Comparison of ENCODE assay signal across 9 cellular contexts in the genomic region with DNA sequence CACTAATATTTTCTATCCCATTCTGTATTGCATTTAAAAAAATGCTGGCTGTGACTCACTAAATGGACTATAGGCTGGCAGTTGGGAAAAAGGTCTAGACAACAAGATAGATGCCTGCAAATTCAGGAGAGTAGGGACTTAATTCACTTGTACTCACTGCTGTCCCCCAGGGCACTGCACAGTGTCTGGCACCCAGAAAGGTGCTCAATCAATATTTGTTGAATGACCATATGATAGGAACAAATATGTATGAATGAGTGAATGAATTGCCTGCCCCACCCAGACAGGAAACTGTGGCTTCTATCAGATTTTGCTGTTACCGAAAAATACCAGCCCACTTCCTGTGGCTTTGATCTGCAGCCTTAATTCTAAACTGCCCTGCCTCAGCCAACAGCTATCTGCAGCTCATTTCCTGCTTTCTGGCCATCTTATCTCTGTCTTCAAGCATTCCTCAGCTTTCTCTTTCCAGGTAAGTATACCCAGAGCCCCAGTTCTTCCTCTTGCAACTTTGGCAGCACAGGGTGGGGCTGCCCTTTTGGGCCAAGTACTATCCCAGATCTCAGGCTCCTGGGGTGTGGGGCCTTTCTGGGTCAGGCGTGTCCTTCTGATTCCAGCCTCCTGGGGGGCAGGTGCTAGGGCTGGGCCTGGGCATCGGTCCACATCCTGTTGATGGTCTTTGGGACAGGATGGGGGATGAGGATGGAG. TPM values are rescaled to one million over a fixed set of nuclear protein-coding genes. Genes with fewer than 3 reads are reported as not detected.
A peak's percentile ranks its signal among the peaks of the same experiment; 100 is the strongest.
DNase-seq lines count a peak whose midpoint lies in the region.
"Had no signal": no experiment of that assay in that cellular context is flagged by ENCODE, and none has a peak within 500 bp of the region (broad histone marks: within the 10 kb centered on the region; RNA-seq: fewer than 3 reads in every experiment).

No MANE protein-coding gene starts in this region.

- H3K27ac ChIP-seq in effector memory CD4-positive, alpha-beta T cell (ENCODE audit: insufficient read depth, low read length, poor library complexity, severe bottlenecking), result peak overlapping the region; percentile 10
- H3K27ac ChIP-seq: thoracic aorta had no signal

- DNase-seq in HT1080 (ENCODE audit: low read depth) (peak; percentile 96), UCSD-AML1 (lab: John Stamatoyannopoulos, UW; ENCODE audit: unreplicated experiment) (peak; percentile 40), COLO668 (lab: John Stamatoyannopoulos, UW; ENCODE audit: unreplicated experiment) (no peak), SHP77 treated with DMSO at 0.1 percent for 48 hours (lab: John Stamatoyannopoulos, UW) (no peak), cerebellar nuclear complex (lab: John Stamatoyannopoulos, UW) (no peak)
- DNase-seq in effector memory CD4-positive, alpha-beta T cell, result peak; percentile 63 to 73 (median 65)
- DNase-seq in stimulated activated CD8-positive, alpha-beta memory T cell treated with anti-CD3 and anti-CD28 coated beads, Interleukin-12 subunit alpha, Interleukin-12 subunit beta, amount 100 ng/mL, for 4 hours (ENCODE audit: low read depth), result peak; percentile 44

- peaks cover 48% of the 10 kb centered on the region for H3K4me1 ChIP-seq in effector memory CD4-positive, alpha-beta T cell (ENCODE audit: control insufficient read depth, insufficient read depth, low read length, poor library complexity, severe bottlenecking)

- H3K9me3 ChIP-seq in effector memory CD4-positive, alpha-beta T cell (ENCODE audit: control insufficient read depth, low read length), result no peaks in the 10 kb centered on the region
- H3K9me3 ChIP-seq: thoracic aorta had no signal

- no peaks in the 10 kb centered on the region for H3K27me3 ChIP-seq in effector memory CD4-positive, alpha-beta T cell (replicated peaks; ENCODE audit: control insufficient read depth, insufficient read depth, low read length, poor library complexity, severe bottlenecking)

- H3K36me3 ChIP-seq in effector memory CD4-positive, alpha-beta T cell (ENCODE audit: control insufficient read depth, insufficient read depth, low read length), result no peaks in the 10 kb centered on the region
- H3K36me3 ChIP-seq: thoracic aorta had no signal

- H3K4me3 ChIP-seq in GM08714 (ENCODE audit: low read length), result peak overlapping the region; percentile 5; the same call in 1 of the 2 replicates
- peak overlapping the region; percentile 45 for H3K4me3 ChIP-seq in effector memory CD4-positive, alpha-beta T cell (ENCODE audit: insufficient read depth, low read depth, low read length, poor library complexity, severe bottlenecking)
- H3K4me3 ChIP-seq: thoracic aorta had no signal

RNA-seq across cellular contexts. Expression of gene TNS4, which starts 15.3 kb away (rescaled TPM):
- total RNA-seq in HT1080 (2014; rRNA removed; shearing (Covaris generic)), result 0.10 and 0.95 TPM in 2 replicates
- 3.3 and 4.0 TPM in 2 replicates for polyA plus RNA-seq in HT1080 (2015; cell fraction: cytosol; rRNA removed)
- polyA plus RNA-seq in HT1080 (2015; cell fraction: nucleus; rRNA removed), result 6.1 and 12.7 TPM in 2 replicates

RNA-seq across cellular contexts. Expression of gene CCR7, which starts 48.5 kb away (rescaled TPM):
- 0.07 and 0.21 TPM in 2 replicates for total RNA-seq in HT1080 (2014; rRNA removed; shearing (Covaris generic))
- polyA plus RNA-seq in HT1080 (2015; cell fraction: cytosol; rRNA removed), result 0.08 TPM in 1 of 2 replicates, not detected in the other
- 0.28 and 0.35 TPM in 2 replicates for polyA plus RNA-seq in HT1080 (2015; cell fraction: nucleus; rRNA removed)
- total RNA-seq: thoracic aorta had no signal

Comparison
In these comparisons a context has a peak if more than half of its experiments do, and no peak if none do; other contexts are left out.
1. DNase-seq: peak in HT1080 (single experiment), UCSD-AML1 (single experiment), effector memory CD4-positive, alpha-beta T cell (3 of 3) and stimulated activated CD8-positive, alpha-beta memory T cell treated with anti-CD3 and anti-CD28 coated beads, Interleukin-12 subunit alpha, Interleukin-12 subunit beta, amount 100 ng/mL, for 4 hours (single experiment); none in COLO668 (single experiment), SHP77 treated with DMSO at 0.1 percent for 48 hours (single experiment) and cerebellar nuclear complex (0 of 2).